In genomic region chr4:41512139-41512538, GRCh38 we compare ENCODE assay signal across 14 cellular contexts. TPM values are rescaled to one million over a fixed set of nuclear protein-coding genes. Genes with fewer than 3 reads are reported as not detected.
"Had no signal": no experiment of that assay in that cellular context is flagged by ENCODE, and none has a peak within 500 bp of the region (broad histone marks: within the 10 kb centered on the region; RNA-seq: fewer than 3 reads in every experiment).

No MANE protein-coding gene starts in this region.

- H3K27ac Mint-ChIP-seq: activated T-helper 1 cell treated with anti-CD3 and anti-CD28 coated beads, Interleukin-12 subunit alpha, Interleukin-12 subunit beta, Interleukin-2, Interleukin-4 antibody, amounts not matched to agents 30 ng/mL and 10 ng/mL and 1 ng/mL, durations not matched to agents 14 hours and 24 hours and 36 hours; immature natural killer cell; memory B cell; nephron progenitor cell had no signal

- H3K9me3 Mint-ChIP-seq: activated T-helper 1 cell treated with anti-CD3 and anti-CD28 coated beads, Interleukin-12 subunit alpha, Interleukin-12 subunit beta, Interleukin-2, Interleukin-4 antibody, amounts not matched to agents 30 ng/mL and 10 ng/mL and 1 ng/mL, durations not matched to agents 14 hours and 24 hours and 36 hours; nephron progenitor cell had no signal

- ATAC-seq: foreskin keratinocyte, left colon, psoas muscle had no signal

- H3K4me1 Mint-ChIP-seq: immature natural killer cell, memory B cell, nephron progenitor cell had no signal

- H3K36me3 Mint-ChIP-seq: immature natural killer cell, memory B cell had no signal

- DNase-seq: activated CD4-positive, alpha-beta T cell treated with anti-CD3 and anti-CD28 coated beads for 4 hours; activated naive CD4-positive, alpha-beta T cell; foreskin keratinocyte; immature natural killer cell; left colon; nephron progenitor cell; psoas muscle; sigmoid colon; stimulated activated CD4-positive, alpha-beta T cell treated with anti-CD3 and anti-CD28 coated beads, Interleukin-2, amount 100 ng/mL, for 24 hours; stimulated activated naive CD4-positive, alpha-beta T cell treated with Interleukin-2 at 50 U/mL for 16 hours; T-helper 9 cell; WERI-Rb-1 had no signal

- H3K4me3 Mint-ChIP-seq: activated T-helper 1 cell treated with anti-CD3 and anti-CD28 coated beads, Interleukin-12 subunit alpha, Interleukin-12 subunit beta, Interleukin-2, Interleukin-4 antibody, amounts not matched to agents 30 ng/mL and 10 ng/mL and 1 ng/mL, durations not matched to agents 14 hours and 24 hours and 36 hours; immature natural killer cell; memory B cell; nephron progenitor cell had no signal

RNA-seq across cellular contexts. Expression of gene LIMCH1, which starts 25.8 kb away (rescaled TPM):
- total RNA-seq: activated T-helper 1 cell treated with anti-CD3 and anti-CD28 coated beads, Interleukin-12 subunit alpha, Interleukin-12 subunit beta, Interleukin-2, Interleukin-4 antibody, amounts not matched to agents 30 ng/mL and 10 ng/mL and 1 ng/mL, durations not matched to agents 14 hours and 24 hours and 36 hours had no signal
